8 cellular contexts compared by ENCODE assay signal in the genomic region with DNA sequence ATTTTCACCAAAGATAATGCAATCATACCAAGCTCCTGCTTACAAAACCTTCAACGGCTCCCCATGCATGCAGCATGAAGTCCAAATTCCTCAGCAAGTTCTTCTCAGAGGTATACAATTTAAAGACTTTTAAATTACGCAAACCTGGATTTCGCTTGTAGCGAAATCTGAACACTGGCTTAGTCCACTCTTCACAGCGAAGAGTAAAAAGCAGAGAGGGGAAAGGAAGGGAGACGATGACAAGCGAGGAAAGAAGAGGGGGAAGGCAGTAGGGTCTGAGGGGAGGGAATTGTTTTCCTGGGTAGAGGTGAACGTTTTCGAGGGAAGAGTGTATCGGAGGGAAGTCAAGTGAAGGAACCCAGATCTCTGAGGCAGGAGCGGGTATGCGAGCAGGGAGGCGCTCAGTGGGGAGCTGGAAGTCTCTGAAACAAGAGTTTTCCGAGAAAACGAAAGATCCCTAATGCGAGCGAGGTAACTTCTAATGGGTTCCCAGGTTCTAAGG. TPM values are rescaled to one million over a fixed set of nuclear protein-coding genes. Genes with fewer than 3 reads are reported as not detected.
DNase-seq lines count a peak whose midpoint lies in the region; ATAC-seq and TF ChIP-seq lines count a peak whose summit lies in the region.

No MANE protein-coding gene starts in this region.

- H3K27me3 Mint-ChIP-seq in natural killer cell treated with Interleukin-12 subunit alpha and Interleukin-12 subunit beta and Interleukin-15 and Interleukin-18, amount 100 ng/mL, for 72 hours = no peaks in the 10 kb centered on the region

- no peak for TF ChIP-seq CTCF in GM06990 (IDR thresholded peaks at IDR 0.05; ENCODE audit: insufficient read depth, low read length, poor library complexity, severe bottlenecking)
- TF ChIP-seq CTCF in retinal pigment epithelial cell (conservative IDR thresholded peaks at IDR 0.05; ENCODE audit: low read depth, low read length) = no peak

- H3K4me3 ChIP-seq in GM06990 (replicated peaks; ENCODE audit: low read depth, low read length) (peak overlapping the region; percentile 85), retinal pigment epithelial cell (ENCODE audit: low read length) (peak overlapping the region; percentile 82)

- H3K27ac Mint-ChIP-seq in natural killer cell treated with Interleukin-12 subunit alpha and Interleukin-12 subunit beta and Interleukin-15 and Interleukin-18, amount 100 ng/mL, for 72 hours = no peak overlapping the region

- DNase-seq in GM06990 (ENCODE audit: extremely low read depth, insufficient read length) = no peak
- peak; percentile 20 for DNase-seq in RPMI8226
- DNase-seq in foreskin melanocyte = peak; percentile 23
- DNase-seq in retinal pigment epithelial cell (ENCODE audit: low read depth) = no peak
- DNase-seq in NAMALWA (ENCODE audit: low spot score) = no peak
- no peak for DNase-seq in natural killer cell treated with Interleukin-12 subunit alpha and Interleukin-12 subunit beta and Interleukin-15 and Interleukin-18, amount 100 ng/mL, for 72 hours (ENCODE audit: low spot score)

- H3K9me3 Mint-ChIP-seq in natural killer cell treated with Interleukin-12 subunit alpha and Interleukin-12 subunit beta and Interleukin-15 and Interleukin-18, amount 100 ng/mL, for 72 hours = no peaks in the 10 kb centered on the region

- ATAC-seq in HG02610 (IDR thresholded peaks at IDR 0.05; ENCODE audit: unreplicated experiment) (no peak), GM18909 (IDR thresholded peaks at IDR 0.05; ENCODE audit: poor library complexity, unreplicated experiment) (no peak)
- no peak for ATAC-seq in natural killer cell treated with Interleukin-12 subunit alpha and Interleukin-12 subunit beta and Interleukin-15 and Interleukin-18, amount 100 ng/mL, for 72 hours

- H3K4me3 Mint-ChIP-seq in natural killer cell treated with Interleukin-12 subunit alpha and Interleukin-12 subunit beta and Interleukin-15 and Interleukin-18, amount 100 ng/mL, for 72 hours = no peak overlapping the region

- H3K36me3 ChIP-seq in GM06990 (ENCODE audit: control insufficient read depth, insufficient read depth, low read length) = no peaks in the 10 kb centered on the region

- peaks cover 0 to 8% of the 10 kb centered on the region in 2 donors for H3K4me1 Mint-ChIP-seq in natural killer cell treated with Interleukin-12 subunit alpha and Interleukin-12 subunit beta and Interleukin-15 and Interleukin-18, amount 100 ng/mL, for 72 hours (ENCODE audit: low read depth in 2 of 2)

- no peaks in the 10 kb centered on the region for H3K36me3 Mint-ChIP-seq in natural killer cell treated with Interleukin-12 subunit alpha and Interleukin-12 subunit beta and Interleukin-15 and Interleukin-18, amount 100 ng/mL, for 72 hours

- no peaks in the 10 kb centered on the region for H3K27me3 ChIP-seq in GM06990 (replicated peaks; ENCODE audit: control insufficient read depth, insufficient read depth, low read length)

RNA-seq across cellular contexts. Expression of gene TESK2, which starts 0.8 kb away (rescaled TPM):
- total RNA-seq in natural killer cell treated with Interleukin-12 subunit alpha and Interleukin-12 subunit beta and Interleukin-15 and Interleukin-18, amount 100 ng/mL, for 72 hours = 1 to 10 TPM; 2.4 to 4.0 TPM

RNA-seq across cellular contexts. Expression of gene CCDC163, which starts 9.7 kb away (rescaled TPM):
- 1 to 10 TPM; 2.4 to 8.4 TPM for total RNA-seq in natural killer cell treated with Interleukin-12 subunit alpha and Interleukin-12 subunit beta and Interleukin-15 and Interleukin-18, amount 100 ng/mL, for 72 hours

RNA-seq across cellular contexts. Expression of gene MMACHC, which starts 9.9 kb away (rescaled TPM):
- total RNA-seq in natural killer cell treated with Interleukin-12 subunit alpha and Interleukin-12 subunit beta and Interleukin-15 and Interleukin-18, amount 100 ng/mL, for 72 hours = 1 to 10 TPM; 3.8 to 5.6 TPM

RNA-seq across cellular contexts. Expression of gene PRDX1, which starts 31.5 kb away (rescaled TPM):
- total RNA-seq in natural killer cell treated with Interleukin-12 subunit alpha and Interleukin-12 subunit beta and Interleukin-15 and Interleukin-18, amount 100 ng/mL, for 72 hours = 100 to 1,000 TPM; 246 to 396 TPM

Comparison
In these comparisons a context has a peak if more than half of its experiments do, and no peak if none do; other contexts are left out.
1. DNase-seq: peak in RPMI8226 (single experiment) and foreskin melanocyte (single experiment); none in GM06990 (single experiment), retinal pigment epithelial cell (single experiment), NAMALWA (single experiment) and natural killer cell treated with Interleukin-12 subunit alpha and Interleukin-12 subunit beta and Interleukin-15 and Interleukin-18, amount 100 ng/mL, for 72 hours (single experiment).